Comparison of ENCODE assay signal across 26 cellular contexts in the genomic region with DNA sequence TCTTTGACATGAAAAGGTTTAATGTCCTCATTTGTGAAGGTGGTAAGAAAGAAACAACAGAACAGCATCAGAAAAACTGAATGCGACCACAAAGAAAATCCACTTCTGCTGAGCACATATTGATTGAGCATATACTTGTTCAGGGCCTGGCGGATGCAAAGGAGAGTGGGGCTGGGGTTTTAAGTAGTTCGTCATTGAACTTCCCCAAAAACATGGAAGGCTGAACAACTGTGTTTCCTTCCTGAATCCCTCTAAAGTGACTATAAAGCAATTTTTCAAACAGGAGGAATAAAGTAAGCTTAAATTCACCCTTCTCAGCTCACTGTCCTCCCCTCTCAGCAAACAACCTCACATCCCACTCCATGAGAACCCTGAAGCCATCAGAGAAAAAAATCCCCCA.
"Had no signal": no experiment of that assay in that cellular context is flagged by ENCODE, and none has a peak within 500 bp of the region (broad histone marks: within the 10 kb centered on the region; RNA-seq: fewer than 3 reads in every experiment).

No MANE protein-coding gene starts in this region.

- H3K36me3 Mint-ChIP-seq: activated naive CD4-positive, alpha-beta T cell treated with anti-CD3 and anti-CD28 coated beads, Interleukin-2, amount 50 U/mL, for 24 hours; activated naive CD8-positive, alpha-beta T cell treated with anti-CD3 and anti-CD28 coated beads, Interleukin-2, amount 10 ng/mL, durations not matched to agents 7 days and 5 days had no signal

- H3K4me1 ChIP-seq: ascending aorta, Peyer's patch, SJCRH30 had no signal

- H3K9me3 Mint-ChIP-seq: activated CD4-positive, alpha-beta T cell treated with anti-CD3 and anti-CD28 coated beads, Interleukin-2, amount 10 ng/mL, durations not matched to agents 24 days and 14 days; activated CD8-positive, alpha-beta T cell treated with anti-CD3 and anti-CD28 coated beads for 36 hours; activated T-helper 2 cell treated with anti-CD3 and anti-CD28 coated beads, Interferon-gamma antibody, Interleukin-2, Interleukin-4, amounts not matched to agents 10 μg/mL and 5 μg/mL and 100 μg/mL, durations not matched to agents 14 hours and 24 hours and 36 hours had no signal

- H3K27ac ChIP-seq: ascending aorta, cardiac muscle cell, Peyer's patch, SJCRH30, SK-N-MC had no signal

- H3K4me3 Mint-ChIP-seq: activated CD4-positive, alpha-beta T cell treated with anti-CD3 and anti-CD28 coated beads, Interleukin-2, amount 10 ng/mL, durations not matched to agents 24 days and 14 days; activated CD8-positive, alpha-beta T cell treated with anti-CD3 and anti-CD28 coated beads for 36 hours; activated naive CD4-positive, alpha-beta T cell treated with anti-CD3 and anti-CD28 coated beads, Interleukin-2, amount 50 U/mL, for 24 hours; activated naive CD8-positive, alpha-beta T cell treated with anti-CD3 and anti-CD28 coated beads, Interleukin-2, amount 10 ng/mL, durations not matched to agents 7 days and 5 days; activated T-cell treated with anti-CD3 and anti-CD28 coated beads, Interleukin-2, amount 50 U/mL, for 24 hours had no signal

- DNase-seq: activated CD4-positive, alpha-beta T cell treated with anti-CD3 and anti-CD28 coated beads, Interleukin-2, amount 10 ng/mL, durations not matched to agents 24 days and 14 days; activated CD4-positive, alpha-beta T cell treated with anti-CD3 and anti-CD28 coated beads, Interleukin-2, amount 50 U/mL, for 4 hours; activated CD8-positive, alpha-beta T cell treated with anti-CD3 and anti-CD28 coated beads for 36 hours; activated gamma-delta T cell; activated naive CD4-positive, alpha-beta T cell treated with Interleukin-2 at 50 U/mL for 16 hours; activated naive CD8-positive, alpha-beta T cell treated with anti-CD3 and anti-CD28 coated beads, Interleukin-2, amount 10 ng/mL, durations not matched to agents 7 days and 5 days; activated T-cell treated with anti-CD3 and anti-CD28 coated beads, Interleukin-2, amount 50 U/mL, for 24 hours; amygdala; NCI-H1436; NCI-H1694; NCI-H1930; NCI-H2081 treated with DMSO at 0.1 percent for 48 hours; NCI-H345; NCI-H524 treated with DMSO at 0.1 percent for 48 hours; NCI-H748 treated with DMSO at 0.1 percent for 48 hours; NK-92 treated with Interleukin-12 subunit alpha and Interleukin-12 subunit beta, amount 100 ng/mL, for 24 hours; PC-3; Peyer's patch; RPMI8226; SJCRH30; T1000 had no signal

- H3K27ac Mint-ChIP-seq: activated CD4-positive, alpha-beta T cell treated with anti-CD3 and anti-CD28 coated beads, Interleukin-2, amount 10 ng/mL, durations not matched to agents 24 days and 14 days; activated CD8-positive, alpha-beta T cell treated with anti-CD3 and anti-CD28 coated beads for 36 hours; activated naive CD4-positive, alpha-beta T cell treated with anti-CD3 and anti-CD28 coated beads, Interleukin-2, amount 50 U/mL, for 24 hours; activated naive CD8-positive, alpha-beta T cell treated with anti-CD3 and anti-CD28 coated beads, Interleukin-2, amount 10 ng/mL, durations not matched to agents 7 days and 5 days; activated T-cell treated with anti-CD3 and anti-CD28 coated beads, Interleukin-2, amount 50 U/mL, for 24 hours; activated T-helper 2 cell treated with anti-CD3 and anti-CD28 coated beads, Interferon-gamma antibody, Interleukin-2, Interleukin-4, amounts not matched to agents 10 μg/mL and 5 μg/mL and 100 μg/mL, durations not matched to agents 14 hours and 24 hours and 36 hours had no signal

- ATAC-seq: activated CD8-positive, alpha-beta T cell treated with anti-CD3 and anti-CD28 coated beads for 36 hours; PC-3 had no signal

- H3K4me3 ChIP-seq: ascending aorta, cardiac muscle cell, Peyer's patch, SJCRH30, SK-N-MC had no signal

- H3K36me3 ChIP-seq: ascending aorta, cardiac muscle cell, Peyer's patch, SJCRH30 had no signal

- H3K27me3 ChIP-seq: ascending aorta, cardiac muscle cell, Peyer's patch had no signal

- H3K9me3 ChIP-seq: ascending aorta, Peyer's patch, SJCRH30 had no signal

- H3K4me1 Mint-ChIP-seq: activated CD4-positive, alpha-beta T cell treated with anti-CD3 and anti-CD28 coated beads, Interleukin-2, amount 10 ng/mL, durations not matched to agents 24 days and 14 days; activated naive CD4-positive, alpha-beta T cell treated with anti-CD3 and anti-CD28 coated beads, Interleukin-2, amount 50 U/mL, for 24 hours; activated naive CD8-positive, alpha-beta T cell treated with anti-CD3 and anti-CD28 coated beads, Interleukin-2, amount 10 ng/mL, durations not matched to agents 7 days and 5 days had no signal
